ENCODE assay signal across 23 cellular contexts in genomic region chr5:98909363-98909762, GRCh38. TPM values are rescaled to one million over a fixed set of nuclear protein-coding genes. Genes with fewer than 3 reads are reported as not detected.
A peak's percentile ranks its signal among the peaks of the same experiment; 100 is the strongest.
DNase-seq lines count a peak whose midpoint lies in the region; ATAC-seq, FAIRE-seq and TF ChIP-seq lines count a peak whose summit lies in the region.
"Had no signal": no experiment of that assay in that cellular context is flagged by ENCODE, and none has a peak within 500 bp of the region (broad histone marks: within the 10 kb centered on the region; RNA-seq: fewer than 3 reads in every experiment).

No MANE protein-coding gene starts in this region.

- H3K79me2 ChIP-seq in GM23248 (ENCODE audit: insufficient read depth) = peaks cover 100% of the 10 kb centered on the region
- H3K79me2 ChIP-seq in K562 (ENCODE audit: control insufficient read depth, insufficient read depth, low read length) = peaks cover 99% of the 10 kb centered on the region

- H4K20me1 ChIP-seq in GM23248 (ENCODE audit: insufficient read depth) = peaks cover 10% of the 10 kb centered on the region
- peaks cover 4% of the 10 kb centered on the region; the same call in 1 of the 2 replicates for H4K20me1 ChIP-seq in K562 (replicated peaks; ENCODE audit: control insufficient read depth, insufficient read depth, low read length)

- H3K9ac ChIP-seq in GM23248 (no peak overlapping the region), K562 (ENCODE audit: insufficient read depth in 1 of 2, low read depth in 2 of 2, low read length in 2 of 2) (no peak overlapping the region)

- peaks cover 71% of the 10 kb centered on the region for H3K4me1 Mint-ChIP-seq in activated T-cell treated with anti-CD3 and anti-CD28 coated beads, Interleukin-2, amount 50 U/mL, for 24 hours (ENCODE audit: low read depth)
- H3K4me1 Mint-ChIP-seq in stimulated activated memory B cell treated with anti-CD40 and anti-IgM and Interleukin-4, amounts not matched to agents 10 μg/mL and 1 μg/mL and 100 μg/mL, for 72 hours = peaks cover 64% of the 10 kb centered on the region
- peaks cover 42% of the 10 kb centered on the region for H3K4me1 Mint-ChIP-seq in T-helper 2 cell treated with Interferon-gamma antibody and Interleukin-4, amounts not matched to agents 5 μg/mL and 100 μg/mL, for 36 hours (ENCODE audit: low read depth)

- peaks cover 69% of the 10 kb centered on the region for H3K36me3 Mint-ChIP-seq in activated T-cell treated with anti-CD3 and anti-CD28 coated beads, Interleukin-2, amount 50 U/mL, for 24 hours (ENCODE audit: low read depth)
- peaks cover 9% of the 10 kb centered on the region for H3K36me3 Mint-ChIP-seq in stimulated activated memory B cell treated with anti-CD40 and anti-IgM and Interleukin-4, amounts not matched to agents 10 μg/mL and 1 μg/mL and 100 μg/mL, for 72 hours
- H3K36me3 Mint-ChIP-seq in T-helper 2 cell treated with Interferon-gamma antibody and Interleukin-4, amounts not matched to agents 5 μg/mL and 100 μg/mL, for 36 hours (ENCODE audit: low read depth) = peaks cover 20% of the 10 kb centered on the region

- H3K27ac ChIP-seq in GM23248 (no peak overlapping the region), K562 (ENCODE audit: extremely low read depth, low read depth, low read length) (no peak overlapping the region)
- H3K27ac ChIP-seq: C4-2B, ovary, stomach had no signal

- H3K9me3 Mint-ChIP-seq in activated T-cell treated with anti-CD3 and anti-CD28 coated beads, Interleukin-2, amount 50 U/mL, for 24 hours = no peaks in the 10 kb centered on the region
- no peaks in the 10 kb centered on the region for H3K9me3 Mint-ChIP-seq in stimulated activated memory B cell treated with anti-CD40 and anti-IgM and Interleukin-4, amounts not matched to agents 10 μg/mL and 1 μg/mL and 100 μg/mL, for 72 hours
- H3K9me3 Mint-ChIP-seq in T-helper 2 cell treated with Interferon-gamma antibody and Interleukin-4, amounts not matched to agents 5 μg/mL and 100 μg/mL, for 36 hours = no peaks in the 10 kb centered on the region

- H3K27me3 Mint-ChIP-seq in activated T-cell treated with anti-CD3 and anti-CD28 coated beads, Interleukin-2, amount 50 U/mL, for 24 hours = no peaks in the 10 kb centered on the region
- no peaks in the 10 kb centered on the region for H3K27me3 Mint-ChIP-seq in stimulated activated memory B cell treated with anti-CD40 and anti-IgM and Interleukin-4, amounts not matched to agents 10 μg/mL and 1 μg/mL and 100 μg/mL, for 72 hours
- no peaks in the 10 kb centered on the region for H3K27me3 Mint-ChIP-seq in T-helper 2 cell treated with Interferon-gamma antibody and Interleukin-4, amounts not matched to agents 5 μg/mL and 100 μg/mL, for 36 hours (ENCODE audit: low read depth)

- intact Hi-C loops in K562 (cut with micrococcal nuclease) = loop anchor here (5.0 kb wide), 1 partner anchor 53 kb away; no protein-coding TSS in a partner anchor

- no TSS peak for BruUV-seq in K562 (replicated peaks; lab: Mats Ljungman, UMichigan)

- TF ChIP-seq EP300 in K562 (IDR thresholded peaks at IDR 0.05; ENCODE audit: low read length) = no peak

- H2AFZ ChIP-seq in GM23248 = no peak overlapping the region
- no peak overlapping the region for H2AFZ ChIP-seq in K562 (ENCODE audit: low read depth, low read length)

- POLR2A ChIA-PET in K562 (lab: Yijun Ruan, JAX) = interaction anchor here (1.2 to 1.9 kb wide), 3 partner anchors 13 to 111 kb away, joined by 4 to 6 read pairs (median 5); no protein-coding TSS in a partner anchor

- no peak overlapping the region for H3K4me3 Mint-ChIP-seq in activated T-cell treated with anti-CD3 and anti-CD28 coated beads, Interleukin-2, amount 50 U/mL, for 24 hours
- no peak overlapping the region for H3K4me3 Mint-ChIP-seq in stimulated activated memory B cell treated with anti-CD40 and anti-IgM and Interleukin-4, amounts not matched to agents 10 μg/mL and 1 μg/mL and 100 μg/mL, for 72 hours
- H3K4me3 Mint-ChIP-seq in T-helper 2 cell treated with Interferon-gamma antibody and Interleukin-4, amounts not matched to agents 5 μg/mL and 100 μg/mL, for 36 hours = no peak overlapping the region

- in situ Hi-C loops in GM23248 (cut with MboI) = loop anchor here (5.0 kb wide), 1 partner anchor 123 kb away; no protein-coding TSS in a partner anchor
- in situ Hi-C loops in K562 (cut with MboI) = no loop called here

- 96 to 100% methylated on average over 2 of the region's 2 CpGs for WGBS in GM23248 (ENCODE audit: low coverage in 1 of 2, low lambda C conversion rate in 2 of 2, missing lambda C conversion rate in 2 of 2), 2 experiments
- WGBS in K562 (ENCODE audit: insufficient coverage, low coverage, missing lambda C conversion rate) = 80% methylated on average over 2 of the region's 2 CpGs

- ATAC-seq in K562 (no peak), GM18498 (IDR thresholded peaks at IDR 0.05; ENCODE audit: unreplicated experiment) (no peak)
- ATAC-seq in stimulated activated memory B cell treated with anti-CD40 and anti-IgM and Interleukin-4, amounts not matched to agents 10 μg/mL and 1 μg/mL and 100 μg/mL, for 72 hours = no peak
- ATAC-seq: activated CD4-positive, CD25-positive, alpha-beta regulatory T cell treated with anti-CD3 and anti-CD28 coated beads, Interleukin-2, amount 50 U/mL, for 24 hours had no signal

- H3K9me3 ChIP-seq in GM23248 (ENCODE audit: low read depth) (no peaks in the 10 kb centered on the region), K562 (replicated peaks; ENCODE audit: control insufficient read depth, insufficient read depth, low read depth, low read length) (no peaks in the 10 kb centered on the region)
- H3K9me3 ChIP-seq: ovary, stomach had no signal

- H3K27me3 ChIP-seq in GM23248 (replicated peaks; ENCODE audit: insufficient read depth) (no peaks in the 10 kb centered on the region), K562 (ENCODE audit: control insufficient read depth in 2 of 2, insufficient read depth in 2 of 2, low read length in 2 of 2) (no peaks in the 10 kb centered on the region)
- H3K27me3 ChIP-seq: ovary, stomach had no signal

- H3K4me2 ChIP-seq in GM23248 (ENCODE audit: unreplicated experiment) (no peak overlapping the region), K562 (ENCODE audit: insufficient read depth, low read length) (no peak overlapping the region)

- peak overlapping the region; percentile 23 for H3K27ac Mint-ChIP-seq in activated T-cell treated with anti-CD3 and anti-CD28 coated beads, Interleukin-2, amount 50 U/mL, for 24 hours
- peak overlapping the region; percentile 7 for H3K27ac Mint-ChIP-seq in stimulated activated memory B cell treated with anti-CD40 and anti-IgM and Interleukin-4, amounts not matched to agents 10 μg/mL and 1 μg/mL and 100 μg/mL, for 72 hours
- no peak overlapping the region for H3K27ac Mint-ChIP-seq in T-helper 2 cell treated with Interferon-gamma antibody and Interleukin-4, amounts not matched to agents 5 μg/mL and 100 μg/mL, for 36 hours

- no peak for TF ChIP-seq POLR2A in K562 (conservative IDR thresholded peaks at IDR 0.05)

- H3K36me3 ChIP-seq in GM23248 (ENCODE audit: low read depth) = 0 out of 2 replicates have a peak, but pooled peaks cover 8% of the 10 kb centered on the region
- peaks cover 66% of the 10 kb centered on the region for H3K36me3 ChIP-seq in K562 (ENCODE audit: control insufficient read depth, insufficient read depth, low read length)
- H3K36me3 ChIP-seq: ovary had no signal

- TF ChIP-seq RAD21 in K562 (CRISPR knock-in tag; conservative IDR thresholded peaks at IDR 0.05 in 1 of 2, IDR thresholded peaks at IDR 0.05 in 1 of 2) = no peak

- no peaks in the 10 kb centered on the region for H3K9me1 ChIP-seq in K562 (ENCODE audit: control insufficient read depth, insufficient read depth, low read length)

- no peak for DNase-seq in activated T-cell treated with anti-CD3 and anti-CD28 coated beads, Interleukin-2, amount 50 U/mL, for 24 hours
- DNase-seq in activated T-cell treated with anti-CD3 and anti-CD28 coated beads for 4 hours = no peak
- peak; percentile 22 for DNase-seq in GM23248
- DNase-seq in K562 (ENCODE audit: extremely low read depth in 1 of 4, low spot score in 3 of 4) = no peak
- no peak for DNase-seq in T-helper 2 cell treated with Interferon-gamma antibody and Interleukin-4, amounts not matched to agents 5 μg/mL and 100 μg/mL, for 36 hours (ENCODE audit: low spot score)
- no peak for DNase-seq in midbrain (lab: John Stamatoyannopoulos, UW)
- DNase-seq: ACHN; activated effector memory CD4-positive, alpha-beta T cell treated with Interleukin-2 at 50 U/mL for 16 hours; head of caudate nucleus; NCI-H1092; NCI-H187 treated with DMSO at 0.1 percent for 48 hours; NCI-H69; ovary; RPMI8226; stimulated activated CD4-positive, alpha-beta T cell treated with anti-CD3 and anti-CD28 coated beads, Interleukin-4, amount 100 ng/mL, for 4 hours; stomach; trophoblast cell had no signal

- no peaks in the 10 kb centered on the region for H3K9me2 ChIP-seq in GM23248 (ENCODE audit: insufficient read depth)

- CTCF ChIA-PET in K562 (lab: Yijun Ruan, JAX; ENCODE audit: low intra/inter-chr PET ratio) = interaction anchor here (0.7 kb wide), 1 partner anchor 124 kb away, joined by 3 read pairs; no protein-coding TSS in a partner anchor

- peaks cover 13% of the 10 kb centered on the region; the same call in 1 of the 2 replicates for H3K4me1 ChIP-seq in GM23248 (ENCODE audit: insufficient read depth)
- H3K4me1 ChIP-seq in K562 (replicated peaks in 1 of 2; ENCODE audit: control insufficient read depth in 2 of 2, insufficient read depth in 2 of 2, low read length in 2 of 2) = no peaks in the 10 kb centered on the region

- H3K4me3 ChIP-seq in GM23248 (no peak overlapping the region), K562 (no peak overlapping the region)
- H3K4me3 ChIP-seq: ovary, stomach had no signal

- TF ChIP-seq CTCF in K562 (IDR thresholded peaks at IDR 0.05 in 2 of 3, conservative IDR thresholded peaks at IDR 0.05 in 1 of 3; ENCODE audit: insufficient read depth in 2 of 3, low read depth in 1 of 3, low read length in 3 of 3) = no peak

- FAIRE-seq in K562 (lab: Jason Lieb, UNC) = no peak
- FAIRE-seq: endometrium, GM12891 had no signal

- peaks cover 21% of the 10 kb centered on the region; the same call in 1 of the 2 replicates for H3F3A ChIP-seq in GM23248 (ENCODE audit: insufficient read depth)

RNA-seq across cellular contexts. Expression of gene CHD1, which starts 19.4 kb away (rescaled TPM):
- total RNA-seq in GM23248 (2014; rRNA removed; shearing (Covaris generic)) = 24.3 and 28.1 TPM in 2 replicates
- 8.3 and 11.1 TPM in 2 replicates for polyA plus RNA-seq in GM23248 (2016; fragmentation: Nextera tagmentation; extraction: Ambion mirVana)
- total RNA-seq in K562 (2011; cell fraction: chromatin; rRNA removed; ENCODE audit: low replicate concordance) = 44.8 and 254 TPM in 2 replicates
- 14.8 and 27.5 TPM in 2 replicates for total RNA-seq in K562 (2011; cell fraction: nucleolus; rRNA removed)
- total RNA-seq in K562 (2011; cell fraction: nucleoplasm; rRNA removed) = 79.9 and 108 TPM in 2 replicates
- total RNA-seq in K562 (2014; rRNA removed) = 55.6 and 58.7 TPM in 2 replicates
- 103 and 112 TPM in 2 replicates for total RNA-seq in K562 (2014; rRNA removed; fragmentation: Illumina TruSeq; extraction: Trizol)
- total RNA-seq in K562 (2015; rRNA removed; fragmentation: Illumina TruSeq; extraction: Trizol) = 124 and 133 TPM in 2 replicates
- 48.8 and 50.3 TPM in 2 replicates for total RNA-seq in K562 (2021)
- polyA plus RNA-seq in K562 (2011; rRNA removed) = 38.0 and 68.0 TPM in 2 replicates
- 12.8 and 20.8 TPM in 2 replicates for polyA plus RNA-seq in K562 (2011; cell fraction: cytosol; rRNA removed)
- polyA plus RNA-seq in K562 (2011; cell fraction: nucleus; rRNA removed) = 65.9 and 75.1 TPM in 2 replicates
- polyA plus RNA-seq in K562 (2012) = 24.9 and 26.1 TPM in 2 replicates
- polyA plus RNA-seq in K562 (2014; fragmentation: Illumina TruSeq; extraction: Trizol) = 56.4 and 90.8 TPM in 2 replicates
- polyA plus RNA-seq in K562 (2014; fragmentation: Nextera tagmentation; extraction: Ambion mirVana) = 10 to 100 TPM; 27.3 to 28.6 TPM
- polyA plus RNA-seq in K562 (2014; rRNA removed) = 45.3 and 52.6 TPM in 2 replicates
- polyA minus RNA-seq in K562 (2011; rRNA and poly(A)+ RNA removed) = 142 and 159 TPM in 2 replicates
- polyA minus RNA-seq in K562 (2011; cell fraction: cytosol; rRNA and poly(A)+ RNA removed) = 32.8 and 50.2 TPM in 2 replicates
- 89.1 and 140 TPM in 2 replicates for polyA minus RNA-seq in K562 (2011; cell fraction: nucleus; rRNA and poly(A)+ RNA removed)
